11 cellular contexts compared by ENCODE assay signal in the genomic region with DNA sequence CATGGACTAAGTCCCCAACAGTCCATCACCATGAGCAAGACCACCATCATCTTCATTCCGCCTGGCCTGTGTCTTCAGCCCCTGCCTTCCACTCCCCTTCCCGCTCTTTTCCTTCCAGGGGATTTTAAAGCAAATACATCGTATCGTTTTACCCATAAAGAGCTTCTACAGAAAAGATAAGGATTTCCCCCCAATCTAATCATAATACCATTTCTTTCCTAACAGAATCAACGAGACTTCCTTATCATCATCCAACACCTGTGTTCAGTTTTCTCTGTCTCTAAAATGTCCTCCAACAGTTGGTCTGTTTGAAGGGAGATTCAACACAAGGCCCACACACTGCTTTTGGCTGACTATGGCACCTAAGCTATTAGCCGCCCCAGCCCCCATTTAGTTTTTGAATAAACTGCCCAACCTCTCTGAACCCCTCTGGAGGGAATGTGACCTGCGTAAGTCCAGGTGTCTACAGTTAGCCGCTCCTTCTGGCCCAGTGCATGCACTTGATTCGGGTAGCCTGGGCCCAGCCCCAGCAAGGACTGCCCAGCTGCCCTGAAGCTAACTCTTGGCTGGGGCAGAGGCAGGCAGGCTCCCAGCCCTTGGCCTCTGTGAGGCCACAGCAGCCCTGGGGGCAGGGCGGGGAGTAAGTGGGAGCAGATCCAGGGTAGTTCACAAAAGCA. TPM values are rescaled to one million over a fixed set of nuclear protein-coding genes. Genes with fewer than 3 reads are reported as not detected.
DNase-seq lines count a peak whose midpoint lies in the region; ATAC-seq and TF ChIP-seq lines count a peak whose summit lies in the region.
"Had no signal": no experiment of that assay in that cellular context is flagged by ENCODE, and none has a peak within 500 bp of the region (broad histone marks: within the 10 kb centered on the region; RNA-seq: fewer than 3 reads in every experiment).

No MANE protein-coding gene starts in this region.

- no peak overlapping the region for H3K4me2 ChIP-seq in mesenchymal stem cell (ENCODE audit: low read length, poor library complexity, severe bottlenecking)

- no peak overlapping the region for H3K9ac ChIP-seq in mesenchymal stem cell (ENCODE audit: low read length)

- no peak for TF ChIP-seq POLR2A in tibial nerve (IDR thresholded peaks at IDR 0.05)

- no peaks in the 10 kb centered on the region for H3K79me1 ChIP-seq in mesenchymal stem cell (replicated peaks; ENCODE audit: low read length, poor library complexity, severe bottlenecking)

- H2BK5ac ChIP-seq in mesenchymal stem cell (ENCODE audit: low read depth, low read length, poor library complexity, severe bottlenecking), result no peak overlapping the region

- no peak for DNase-seq in activated naive CD4-positive, alpha-beta T cell (lab: John Stamatoyannopoulos, UW)
- DNase-seq in WTC11 (ENCODE audit: low spot score), result no peak
- no peak for DNase-seq in mesenchymal stem cell
- no peak for DNase-seq in tibial nerve (ENCODE audit: low spot score in 2 of 2)
- DNase-seq in NCI-H2081 treated with DMSO at 0.1 percent for 48 hours (lab: John Stamatoyannopoulos, UW), result no peak
- DNase-seq: brain microvascular endothelial cell, kidney glomerular epithelial cell, T-helper 2 cell had no signal

- TF ChIP-seq CTCF in WTC11 (IDR thresholded peaks at IDR 0.05) (no peak), tibial nerve (IDR thresholded peaks at IDR 0.05) (no peak)

- POLR2A ChIA-PET in WTC11 (lab: Charles Lee), result interaction anchor here (0.7 kb wide), 1 partner anchor 33 kb away, joined by 5 read pairs; no protein-coding TSS in a partner anchor

- no peak overlapping the region for H3K4me3 Mint-ChIP-seq in activated naive CD4-positive, alpha-beta T cell treated with anti-CD3 and anti-CD28 coated beads, Interleukin-2, amount 50 U/mL, for 24 hours
- no peak overlapping the region for H3K4me3 Mint-ChIP-seq in WTC11

- no peak overlapping the region for H2AK5ac ChIP-seq in mesenchymal stem cell (ENCODE audit: low read length, severe bottlenecking)

- H3K36me3 ChIP-seq in mesenchymal stem cell (ENCODE audit: control insufficient read depth in 1 of 2, insufficient read depth in 2 of 2, low read depth in 1 of 2, low read length in 2 of 2) (no peaks in the 10 kb centered on the region), tibial nerve (no peaks in the 10 kb centered on the region)
- H3K36me3 ChIP-seq: brain microvascular endothelial cell had no signal

- peaks cover 82% of the 10 kb centered on the region for H3K4me1 Mint-ChIP-seq in activated naive CD4-positive, alpha-beta T cell treated with anti-CD3 and anti-CD28 coated beads, Interleukin-2, amount 50 U/mL, for 24 hours
- H3K4me1 Mint-ChIP-seq in WTC11, result peaks cover 35% of the 10 kb centered on the region

- 95% methylated on average over 10 of the region's 10 CpGs for WGBS in mesenchymal stem cell
- WGBS in tibial nerve, 2 donors, result 74 to 78% methylated on average over 10 of the region's 10 CpGs

- no peak overlapping the region for H2BK120ac ChIP-seq in mesenchymal stem cell (ENCODE audit: low read depth, low read length)

- H2AFZ ChIP-seq in mesenchymal stem cell (ENCODE audit: low read depth, low read length), result no peak overlapping the region

- no peaks in the 10 kb centered on the region for H3K36me3 Mint-ChIP-seq in activated naive CD4-positive, alpha-beta T cell treated with anti-CD3 and anti-CD28 coated beads, Interleukin-2, amount 50 U/mL, for 24 hours
- H3K36me3 Mint-ChIP-seq in WTC11, result no peaks in the 10 kb centered on the region

- no peak overlapping the region for H3K23ac ChIP-seq in mesenchymal stem cell (ENCODE audit: low read length in 2 of 2)

- H4K91ac ChIP-seq in mesenchymal stem cell (ENCODE audit: low read length), result peak overlapping the region; percentile 18

- ATAC-seq in WTC11 (peak; percentile 8; the same call in 1 of the 2 replicates), GM18873 (IDR thresholded peaks at IDR 0.05; ENCODE audit: low FRiP score, unreplicated experiment) (no peak), HG02588 (IDR thresholded peaks at IDR 0.05; ENCODE audit: unreplicated experiment) (no peak)

- peak overlapping the region; percentile 92 for H3K27ac Mint-ChIP-seq in activated naive CD4-positive, alpha-beta T cell treated with anti-CD3 and anti-CD28 coated beads, Interleukin-2, amount 50 U/mL, for 24 hours
- H3K27ac Mint-ChIP-seq in WTC11, result peak overlapping the region; percentile 74; the same call in 1 of the 2 replicates

- CTCF ChIA-PET in WTC11 (lab: Charles Lee), result interaction anchor here (0.6 to 2.2 kb wide), 7 partner anchors 11 to 59 kb away, joined by 3 to 13 read pairs (median 5); a partner anchor contains a TSS

- H3K4me1 ChIP-seq in mesenchymal stem cell (ENCODE audit: control insufficient read depth, insufficient read depth, low read depth, low read length), result peaks cover 20% of the 10 kb centered on the region
- H3K4me1 ChIP-seq in tibial nerve, result peaks cover 0 to 41% (median 22%) of the 10 kb centered on the region in 4 donors

- peak overlapping the region in 1 of 2 experiments; percentile 4 for H3K18ac ChIP-seq in mesenchymal stem cell (ENCODE audit: low read depth in 1 of 2, low read length in 2 of 2)

- no peak overlapping the region for H4K8ac ChIP-seq in mesenchymal stem cell (ENCODE audit: low read length)

- H3K9me3 ChIP-seq in mesenchymal stem cell (ENCODE audit: control insufficient read depth, low read length), result no peaks in the 10 kb centered on the region
- H3K9me3 ChIP-seq in tibial nerve, result no peaks in the 10 kb centered on the region

- H3K27me3 ChIP-seq in mesenchymal stem cell (ENCODE audit: control insufficient read depth in 1 of 2, insufficient read depth in 1 of 2, low read length in 2 of 2), result peaks cover 0 to 4% of the 10 kb centered on the region in 2 experiments
- no peaks in the 10 kb centered on the region for H3K27me3 ChIP-seq in tibial nerve
- H3K27me3 ChIP-seq: brain microvascular endothelial cell had no signal

- no peaks in the 10 kb centered on the region for H3K27me3 Mint-ChIP-seq in activated naive CD4-positive, alpha-beta T cell treated with anti-CD3 and anti-CD28 coated beads, Interleukin-2, amount 50 U/mL, for 24 hours
- H3K27me3 Mint-ChIP-seq in WTC11 (ENCODE audit: low read depth), result no peaks in the 10 kb centered on the region; the same call in 1 of the 2 replicates

- H3K4ac ChIP-seq in mesenchymal stem cell (ENCODE audit: low read depth in 1 of 2, low read length in 2 of 2), result no peak overlapping the region

- no peaks in the 10 kb centered on the region for H3K9me3 Mint-ChIP-seq in activated naive CD4-positive, alpha-beta T cell treated with anti-CD3 and anti-CD28 coated beads, Interleukin-2, amount 50 U/mL, for 24 hours
- no peaks in the 10 kb centered on the region for H3K9me3 Mint-ChIP-seq in WTC11

- H2BK15ac ChIP-seq in mesenchymal stem cell (ENCODE audit: low read depth, poor library complexity, severe bottlenecking), result no peak overlapping the region

- TF ChIP-seq EP300 in tibial nerve (IDR thresholded peaks at IDR 0.05), result no peak

- H3K27ac ChIP-seq in mesenchymal stem cell (ENCODE audit: low read length, poor library complexity, severe bottlenecking) (no peak overlapping the region), tibial nerve (peak overlapping the region in 3 of 4 donors; percentile 47 to 76 (median 50))
- H3K27ac ChIP-seq: brain microvascular endothelial cell had no signal

- no peak overlapping the region for H2BK12ac ChIP-seq in mesenchymal stem cell (ENCODE audit: low read length in 2 of 2)

- no peak overlapping the region for H3K4me3 ChIP-seq in mesenchymal stem cell (ENCODE audit: insufficient read depth in 1 of 2, low read depth in 1 of 2, low read length in 2 of 2)
- no peak overlapping the region for H3K4me3 ChIP-seq in tibial nerve

- no peak overlapping the region for H3K14ac ChIP-seq in mesenchymal stem cell (ENCODE audit: low read length in 2 of 2)

TF ChIP-seq in WTC11, 78 proteins besides CTCF, POLR2A, EP300 and RAD21:
- TF ChIP-seq PRRX2 (CRISPR knock-in tag; IDR thresholded peaks at IDR 0.05) (no peak), MYBL2 (CRISPR knock-in tag; IDR thresholded peaks at IDR 0.05) (no peak), ZNF219 (CRISPR knock-in tag; IDR thresholded peaks at IDR 0.05; ENCODE audit: borderline replicate concordance) (no peak), SMAD4 (CRISPR knock-in tag; IDR thresholded peaks at IDR 0.05) (no peak)
- TF ChIP-seq, protein P1, sequence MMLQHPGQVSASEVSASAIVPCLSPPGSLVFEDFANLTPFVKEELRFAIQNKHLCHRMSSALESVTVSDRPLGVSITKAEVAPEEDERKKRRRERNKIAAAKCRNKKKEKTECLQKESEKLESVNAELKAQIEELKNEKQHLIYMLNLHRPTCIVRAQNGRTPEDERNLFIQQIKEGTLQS (CRISPR knock-in tag; conservative IDR thresholded peaks at IDR 0.05), result no peak

RNA-seq across cellular contexts. Expression of a gene that starts 25.3 kb away (rescaled TPM):
- 80.0 to 81.6 TPM (median 80.4 TPM) in 3 replicates for total RNA-seq in WTC11 (2021)
- 20.2 TPM for polyA plus RNA-seq in mesenchymal stem cell (2013, experiment 1 of 2)
- polyA plus RNA-seq in mesenchymal stem cell (2013, experiment 2 of 2), result 20.7 TPM
- 100 to 1,000 TPM; 120 to 181 (median 147) TPM for total RNA-seq in tibial nerve

RNA-seq across cellular contexts. Expression of a gene that starts 37.4 kb away (rescaled TPM):
- total RNA-seq in WTC11 (2021), result 16.2 to 17.9 TPM (median 17.0 TPM) in 3 replicates
- 11.8 TPM for polyA plus RNA-seq in mesenchymal stem cell (2013, experiment 1 of 2)
- polyA plus RNA-seq in mesenchymal stem cell (2013, experiment 2 of 2), result 10.8 TPM
- 10 to 100 TPM; 13.8 to 23.7 (median 19.5) TPM for total RNA-seq in tibial nerve

RNA-seq across cellular contexts. Expression of a gene that starts 51.3 kb away (rescaled TPM):
- total RNA-seq in WTC11 (2021), result 2.5 to 4.1 TPM (median 3.2 TPM) in 3 replicates
- 0.81 TPM for polyA plus RNA-seq in mesenchymal stem cell (2013, experiment 1 of 2)
- polyA plus RNA-seq in mesenchymal stem cell (2013, experiment 2 of 2), result 0.89 TPM
- total RNA-seq in tibial nerve, result 10 to 100 TPM in 2 of 4 donors, 1 to 10 TPM in 2; 6.1 to 23.1 (median 11.2) TPM
